8 cellular contexts compared by ENCODE assay signal in genomic region chr7:142711722-142712616, GRCh38. TPM values are rescaled to one million over a fixed set of nuclear protein-coding genes. Genes with fewer than 3 reads are reported as not detected.
DNase-seq lines count a peak whose midpoint lies in the region; ATAC-seq and TF ChIP-seq lines count a peak whose summit lies in the region.

No MANE protein-coding gene starts in this region.

- no peak overlapping the region for H3K9ac ChIP-seq in IMR-90 (ENCODE audit: low read depth, low read length)

- no peaks in the 10 kb centered on the region for H4K20me1 ChIP-seq in IMR-90 (ENCODE audit: insufficient read depth, low read length)

- in situ Hi-C loops in IMR-90 (cut with MboI; ENCODE audit: low sequenced_read_pairs): no loop called here

- no peaks in the 10 kb centered on the region for H3K27me3 Mint-ChIP-seq in activated B cell treated with CpG ODN at 0.5 μM for 24 hours

- H3K27ac Mint-ChIP-seq in activated B cell treated with CpG ODN at 0.5 μM for 24 hours: no peak overlapping the region

- H4K8ac ChIP-seq in IMR-90 (ENCODE audit: low read depth in 2 of 2, low read length in 2 of 2): no peak overlapping the region

- no peak overlapping the region for H3K18ac ChIP-seq in IMR-90 (ENCODE audit: low read depth, low read length)

- no peak overlapping the region for H3K4ac ChIP-seq in IMR-90 (ENCODE audit: low read depth, low read length)

- H2BK15ac ChIP-seq in IMR-90 (ENCODE audit: low read depth, low read length): no peak overlapping the region

- no peaks in the 10 kb centered on the region for H3K79me1 ChIP-seq in IMR-90 (ENCODE audit: low read depth in 1 of 2, low read length in 2 of 2)

- H3K27ac ChIP-seq in IMR-90 (ENCODE audit: insufficient read depth, low read length): no peak overlapping the region

- no TSS peak for BruUV-seq in IMR-90 (replicated peaks; lab: Mats Ljungman, UMichigan)

- peak; percentile 42; the same call in 1 of the 2 replicates for ATAC-seq in IMR-90 (ENCODE audit: low read depth)
- peak; percentile 25 for ATAC-seq in activated B cell treated with CpG ODN at 0.5 μM for 24 hours (ENCODE audit: low read depth)
- ATAC-seq in GM18870 (IDR thresholded peaks at IDR 0.05; ENCODE audit: unreplicated experiment): no peak
- ATAC-seq in GM21737 (IDR thresholded peaks at IDR 0.05; ENCODE audit: unreplicated experiment): no peak

- H3K9me3 ChIP-seq in IMR-90 (ENCODE audit: control insufficient read depth, insufficient read depth, low read length): no peaks in the 10 kb centered on the region

- no peaks in the 10 kb centered on the region for H3K9me3 Mint-ChIP-seq in activated B cell treated with CpG ODN at 0.5 μM for 24 hours

- CTCF ChIA-PET in IMR-90 (lab: Yijun Ruan, JAX): interaction anchor here (1.2 kb wide), 1 partner anchor 177 kb away, joined by 3 read pairs; no protein-coding TSS in a partner anchor
- CTCF ChIA-PET in activated B cell treated with CpG ODN at 0.5 μM for 24 hours (lab: Charles Lee): interaction anchor here (0.6 to 10.2 kb wide), 20 partner anchors 9 to 167 kb away, joined by 3 to 204 read pairs (median 4); no protein-coding TSS in a partner anchor

- H4K5ac ChIP-seq in IMR-90 (ENCODE audit: low read depth, low read length): no peak overlapping the region

- no peaks in the 10 kb centered on the region for H3K4me1 ChIP-seq in IMR-90 (ENCODE audit: control insufficient read depth, insufficient read depth, low read length)

- no peaks in the 10 kb centered on the region for H3K36me3 ChIP-seq in IMR-90 (ENCODE audit: control insufficient read depth, insufficient read depth, low read length)

- no peak for TF ChIP-seq POLR2A in IMR-90 (IDR thresholded peaks at IDR 0.05; ENCODE audit: low read depth, low read length)

- no peak overlapping the region for H3K56ac ChIP-seq in IMR-90 (ENCODE audit: extremely low read depth, insufficient read depth, low read length)

- H3K4me3 Mint-ChIP-seq in activated B cell treated with CpG ODN at 0.5 μM for 24 hours: peak overlapping the region; percentile 63

- intact Hi-C loops in IMR-90 (cut with micrococcal nuclease): loop anchor here (1.0 kb wide), 1 partner anchor 177 kb away; no protein-coding TSS in a partner anchor
- intact Hi-C loops in activated B cell treated with CpG ODN at 0.5 μM for 24 hours (cut with micrococcal nuclease): loop anchor here (1.0 to 5.0 kb wide), 8 partner anchors 28 to 291 kb away; no protein-coding TSS in a partner anchor

- no peak overlapping the region for H2AK9ac ChIP-seq in IMR-90 (replicated peaks; ENCODE audit: low read depth, low read length, poor library complexity)

- no peak overlapping the region for H2BK120ac ChIP-seq in IMR-90 (ENCODE audit: low read depth, low read length)

- TF ChIP-seq CTCF in IMR-90 (conservative IDR thresholded peaks at IDR 0.05; ENCODE audit: low read depth, low read length) (peak; percentile 51), activated B cell treated with CpG ODN at 0.5 μM for 24 hours (IDR thresholded peaks at IDR 0.05) (no peak), fibroblast of the aortic adventitia (IDR thresholded peaks at IDR 0.05; ENCODE audit: insufficient read depth, low read length) (peak; percentile 72)

- H3K9me1 ChIP-seq in IMR-90 (ENCODE audit: insufficient read depth, low read length): no peaks in the 10 kb centered on the region

- no peak overlapping the region for H2BK20ac ChIP-seq in IMR-90 (ENCODE audit: low read depth, low read length)

- no peak overlapping the region for H3K14ac ChIP-seq in IMR-90 (replicated peaks; ENCODE audit: low read depth, low read length)

- H2BK5ac ChIP-seq in IMR-90 (ENCODE audit: low read depth, low read length, poor library complexity, severe bottlenecking): no peak overlapping the region

- H3K36me3 Mint-ChIP-seq in activated B cell treated with CpG ODN at 0.5 μM for 24 hours (ENCODE audit: low read depth): no peaks in the 10 kb centered on the region

- dilution Hi-C loops in IMR-90 (cut with HindIII; ENCODE audit: low sequenced_read_pairs, unreplicated experiment): no loop called here

- WGBS in IMR-90 (ENCODE audit: extremely low coverage in 2 of 2, insufficient read length in 1 of 2), 2 experiments: 49% methylated on average over 6 of the region's 18 CpGs; no CpG with 5 or more reads in 1 of the 2 experiments

- H3K4me2 ChIP-seq in IMR-90 (ENCODE audit: low read depth, low read length): no peak overlapping the region

- H2AK5ac ChIP-seq in IMR-90 (ENCODE audit: low read depth, low read length): no peak overlapping the region

- DNase-seq in NCI-H187 (lab: John Stamatoyannopoulos, UW) (peak; percentile 37 to 58), NCI-H187 treated with DMSO at 0.1 percent for 48 hours (lab: John Stamatoyannopoulos, UW) (no peak), IMR-90 (peak; percentile 19), activated B cell treated with CpG ODN at 0.5 μM for 24 hours (no peak), fibroblast of the aortic adventitia (ENCODE audit: low read depth) (peak; percentile 52)
- DNase-seq in stimulated activated CD8-positive, alpha-beta memory T cell treated with anti-CD3 and anti-CD28 coated beads, Interleukin-7, amount 100 ng/mL, for 4 hours (ENCODE audit: low read depth in 2 of 2): peak; percentile 9 to 21

- H3K4me3 ChIP-seq in IMR-90 (ENCODE audit: insufficient read depth, low read depth, low read length): no peak overlapping the region
- H3K4me3 ChIP-seq in fibroblast of the aortic adventitia (ENCODE audit: low read depth, low read length): no peak overlapping the region

- POLR2A ChIA-PET in IMR-90 (lab: Charles Lee; ENCODE audit: unreplicated experiment): no interaction called here
- POLR2A ChIA-PET in activated B cell treated with CpG ODN at 0.5 μM for 24 hours (lab: Charles Lee): interaction anchor here (1.2 to 3.6 kb wide), 3 partner anchors 71 to 99 kb away, joined by 3 to 45 read pairs (median 38); no protein-coding TSS in a partner anchor

- TF ChIP-seq RAD21 in IMR-90 (IDR thresholded peaks at IDR 0.05; ENCODE audit: low read length): peak; percentile 26; the same call in 1 of the 2 replicates

- H3K4me1 Mint-ChIP-seq in activated B cell treated with CpG ODN at 0.5 μM for 24 hours: peaks cover 27% of the 10 kb centered on the region

- H2AFZ ChIP-seq in IMR-90 (replicated peaks; ENCODE audit: low read length, poor library complexity): no peak overlapping the region

- H3K27me3 ChIP-seq in IMR-90 (ENCODE audit: control insufficient read depth, insufficient read depth, low read length): peaks cover 2% of the 10 kb centered on the region; the same call in 1 of the 2 replicates

- H4K91ac ChIP-seq in IMR-90 (ENCODE audit: insufficient read depth, low read depth, low read length): no peak overlapping the region

- no peak overlapping the region for H3K23ac ChIP-seq in IMR-90 (ENCODE audit: low read depth, low read length)

TF ChIP-seq in IMR-90, 13 proteins besides CTCF, POLR2A, EP300 and RAD21:
- TF ChIP-seq SMC3 (IDR thresholded peaks at IDR 0.05; ENCODE audit: low read depth, low read length) (peak; percentile 36; the same call in 1 of the 2 replicates), MXI1 (IDR thresholded peaks at IDR 0.05; ENCODE audit: borderline replicate concordance, low read depth, low read length) (no peak), CHD1 (IDR thresholded peaks at IDR 0.05; ENCODE audit: low read depth, low read length) (no peak)
TF ChIP-seq in IMR-90: peak in this region for 1.

RNA-seq across cellular contexts. Expression of gene PRSS1, which starts 37.3 kb away (rescaled TPM):
- total RNA-seq in IMR-90 (2012; rRNA removed) (not detected in 2 replicates), activated B cell treated with CpG ODN at 0.5 μM for 24 hours (not detected in 2 replicates), fibroblast of the aortic adventitia (ENCODE audit: low replicate concordance) (not detected in 2 replicates)
- not detected in 2 replicates for polyA plus RNA-seq in IMR-90 (2012; rRNA removed)
- not detected in 2 replicates for polyA plus RNA-seq in IMR-90 (2012; cell fraction: cytosol; rRNA removed)
- not detected in 2 replicates for polyA plus RNA-seq in IMR-90 (2012; cell fraction: nucleus; rRNA removed; ENCODE audit: low replicate concordance)

RNA-seq across cellular contexts. Expression of gene PRSS2, which starts 58.8 kb away (rescaled TPM):
- total RNA-seq in IMR-90 (2012; rRNA removed) (not detected in 2 replicates), activated B cell treated with CpG ODN at 0.5 μM for 24 hours (not detected in 2 replicates), fibroblast of the aortic adventitia (ENCODE audit: low replicate concordance) (not detected in 2 replicates)
- not detected in 2 replicates for polyA plus RNA-seq in IMR-90 (2012; rRNA removed)
- not detected in 2 replicates for polyA plus RNA-seq in IMR-90 (2012; cell fraction: cytosol; rRNA removed)
- polyA plus RNA-seq in IMR-90 (2012; cell fraction: nucleus; rRNA removed; ENCODE audit: low replicate concordance): not detected in 2 replicates

Comparison
In these comparisons a context has a peak if more than half of its experiments do, and no peak if none do; other contexts are left out.
1. DNase-seq: peak in NCI-H187 (2 of 2), IMR-90 (single experiment), fibroblast of the aortic adventitia (single experiment) and stimulated activated CD8-positive, alpha-beta memory T cell treated with anti-CD3 and anti-CD28 coated beads, Interleukin-7, amount 100 ng/mL, for 4 hours (2 of 2); none in NCI-H187 treated with DMSO at 0.1 percent for 48 hours (single experiment) and activated B cell treated with CpG ODN at 0.5 μM for 24 hours (single experiment).
2. ATAC-seq: peak in IMR-90 (single experiment) and activated B cell treated with CpG ODN at 0.5 μM for 24 hours (single experiment); none in GM18870 (single experiment) and GM21737 (single experiment).